ENCODE assay signal across 8 cellular contexts in the genomic region with DNA sequence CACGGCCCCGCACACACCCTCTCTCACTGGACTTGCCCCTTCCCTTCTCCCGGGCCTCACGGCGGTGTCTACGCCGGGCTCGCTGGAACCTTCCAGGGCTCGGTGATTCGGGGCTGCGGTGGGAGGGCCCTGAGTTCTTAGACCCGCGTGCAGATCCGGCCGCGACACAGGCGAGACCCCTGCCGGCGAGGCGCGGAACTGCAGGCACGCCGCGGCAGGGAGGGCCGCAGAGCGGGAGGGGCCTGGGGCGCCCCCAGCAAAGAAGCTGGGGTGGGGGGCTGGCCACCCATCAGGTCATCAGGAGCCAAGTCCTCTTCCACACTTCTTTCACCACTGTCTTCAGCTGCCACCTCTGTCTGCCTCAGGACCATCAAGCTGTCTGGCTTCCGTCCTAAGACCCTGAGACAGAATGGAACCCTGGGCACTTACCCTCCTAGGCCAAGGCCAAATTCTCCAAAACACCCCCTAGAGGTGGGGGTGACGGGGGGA.
DNase-seq lines count a peak whose midpoint lies in the region; ATAC-seq and TF ChIP-seq lines count a peak whose summit lies in the region.

No MANE protein-coding gene starts in this region.

- intact Hi-C loops in activated CD4-positive, alpha-beta T cell treated with anti-CD3 and anti-CD28 coated beads for 36 hours (cut with DNase I, micrococcal nuclease), result loop anchor here (1.0 kb wide), 6 partner anchors 104 to 773 kb away; no protein-coding TSS in a partner anchor

- peak overlapping the region; percentile 78 for H3K4me3 Mint-ChIP-seq in HFFc6
- H3K4me3 Mint-ChIP-seq in activated CD4-positive, alpha-beta T cell treated with anti-CD3 and anti-CD28 coated beads for 36 hours, result peak overlapping the region; percentile 9

- peak; percentile 85 for ATAC-seq in activated CD4-positive, alpha-beta T cell treated with anti-CD3 and anti-CD28 coated beads for 36 hours
- peak; percentile 82 for ATAC-seq in left lobe of liver

- peaks cover 50% of the 10 kb centered on the region for H3K4me1 Mint-ChIP-seq in HFFc6 (ENCODE audit: low read depth)
- peaks cover 4% of the 10 kb centered on the region for H3K4me1 Mint-ChIP-seq in activated CD4-positive, alpha-beta T cell treated with anti-CD3 and anti-CD28 coated beads for 36 hours

- POLR2A ChIA-PET in activated CD4-positive, alpha-beta T cell treated with anti-CD3 and anti-CD28 coated beads for 36 hours (lab: Charles Lee), result no interaction called here

- peak; percentile 100 for TF ChIP-seq CTCF in HFFc6 (IDR thresholded peaks at IDR 0.05)

- CTCF ChIA-PET in activated CD4-positive, alpha-beta T cell treated with anti-CD3 and anti-CD28 coated beads for 36 hours (lab: Charles Lee), result interaction anchor here (0.6 to 2.2 kb wide), 19 partner anchors 12 to 479 kb away, joined by 3 to 17 read pairs (median 5); a partner anchor contains a TSS

- peak; percentile 76 for DNase-seq in ELR (ENCODE audit: low read depth)
- DNase-seq in HFFc6, result peak; percentile 33
- DNase-seq in NCI-H2171 (lab: John Stamatoyannopoulos, UW), result peak; percentile 13
- DNase-seq in activated CD4-positive, alpha-beta T cell treated with anti-CD3 and anti-CD28 coated beads for 36 hours, result peak; percentile 80
- peak; percentile 36 for DNase-seq in cerebellar cortex (ENCODE audit: low spot score)
- DNase-seq in left lobe of liver (ENCODE audit: low spot score), result peak; percentile 66
- peak; percentile 56 to 69 for DNase-seq in stimulated activated CD4-positive, alpha-beta T cell treated with anti-CD3 and anti-CD28 coated beads, Interleukin-4, amount 100 ng/mL, for 4 hours
- DNase-seq in GF-D8 (lab: John Stamatoyannopoulos, UW), result no peak

- H3K9me3 Mint-ChIP-seq in HFFc6, result peaks cover 4% of the 10 kb centered on the region
- H3K9me3 Mint-ChIP-seq in activated CD4-positive, alpha-beta T cell treated with anti-CD3 and anti-CD28 coated beads for 36 hours (ENCODE audit: low read depth), result no peaks in the 10 kb centered on the region

- peaks cover 10% of the 10 kb centered on the region for H3K36me3 Mint-ChIP-seq in HFFc6 (ENCODE audit: low read depth)
- no peaks in the 10 kb centered on the region for H3K36me3 Mint-ChIP-seq in activated CD4-positive, alpha-beta T cell treated with anti-CD3 and anti-CD28 coated beads for 36 hours (ENCODE audit: low read depth)

- H3K27me3 Mint-ChIP-seq in HFFc6 (ENCODE audit: insufficient read depth), result no peaks in the 10 kb centered on the region
- H3K27me3 Mint-ChIP-seq in activated CD4-positive, alpha-beta T cell treated with anti-CD3 and anti-CD28 coated beads for 36 hours, result no peaks in the 10 kb centered on the region

- H3K27ac Mint-ChIP-seq in HFFc6, result peak overlapping the region; percentile 72
- peak overlapping the region; percentile 55 for H3K27ac Mint-ChIP-seq in activated CD4-positive, alpha-beta T cell treated with anti-CD3 and anti-CD28 coated beads for 36 hours
